25 cellular contexts compared by ENCODE assay signal in genomic region chr2:9093324-9093723, GRCh38.
DNase-seq lines count a peak whose midpoint lies in the region; ATAC-seq and TF ChIP-seq lines count a peak whose summit lies in the region.
"Had no signal": no experiment of that assay in that cellular context is flagged by ENCODE, and none has a peak within 500 bp of the region (broad histone marks: within the 10 kb centered on the region; RNA-seq: fewer than 3 reads in every experiment).

No MANE protein-coding gene starts in this region.

- H3K9me3 Mint-ChIP-seq in dendritic cell treated with granulocyte-macrophage colony-stimulating factor and Interleukin-4, amounts not matched to agents 40 ng/mL and 50 ng/mL, for 4 days: no peaks in the 10 kb centered on the region
- H3K9me3 Mint-ChIP-seq: GM23338 had no signal

- no peak overlapping the region for H3K18ac ChIP-seq in IMR-90 (ENCODE audit: low read depth, low read length)

- H4K91ac ChIP-seq in IMR-90 (ENCODE audit: insufficient read depth, low read depth, low read length): peak overlapping the region; percentile 49; the same call in 1 of the 2 replicates

- peaks cover 12% of the 10 kb centered on the region for H3K9me1 ChIP-seq in IMR-90 (ENCODE audit: insufficient read depth, low read length)

- CTCF ChIA-PET in IMR-90 (lab: Yijun Ruan, JAX): no interaction called here

- H3K23ac ChIP-seq in IMR-90 (ENCODE audit: low read depth, low read length): no peak overlapping the region

- H3K4me2 ChIP-seq in IMR-90 (ENCODE audit: low read depth, low read length): no peak overlapping the region
- H3K4me2 ChIP-seq: A549, GM23338 had no signal

- peak overlapping the region; percentile 94 for H2BK120ac ChIP-seq in IMR-90 (ENCODE audit: low read depth, low read length)

- no TSS peak for BruUV-seq in IMR-90 (replicated peaks; lab: Mats Ljungman, UMichigan)

- no peak overlapping the region for H2AFZ ChIP-seq in IMR-90 (replicated peaks; ENCODE audit: low read length, poor library complexity)
- H2AFZ ChIP-seq: GM23338 had no signal

- H3K4ac ChIP-seq in IMR-90 (ENCODE audit: low read depth, low read length): peak overlapping the region; percentile 75

- WGBS in IMR-90 (ENCODE audit: extremely low coverage in 2 of 2, insufficient read length in 1 of 2), 2 experiments: no CpG with 5 or more reads among the region's 3 CpGs

- H3K36me3 ChIP-seq in IMR-90 (ENCODE audit: control insufficient read depth, insufficient read depth, low read length) (no peaks in the 10 kb centered on the region), SJCRH30 (no peaks in the 10 kb centered on the region), upper lobe of right lung (no peaks in the 10 kb centered on the region)
- H3K36me3 ChIP-seq: HAP-1, MG63 had no signal

- no peak for TF ChIP-seq CTCF in IMR-90 (conservative IDR thresholded peaks at IDR 0.05; ENCODE audit: low read depth, low read length)
- TF ChIP-seq CTCF in upper lobe of right lung (IDR thresholded peaks at IDR 0.05): no peak

- peaks cover 45% of the 10 kb centered on the region for H3K4me1 Mint-ChIP-seq in dendritic cell treated with granulocyte-macrophage colony-stimulating factor and Interleukin-4, amounts not matched to agents 40 ng/mL and 50 ng/mL, for 4 days (ENCODE audit: low read depth)

- in situ Hi-C loops in IMR-90 (cut with MboI; ENCODE audit: low sequenced_read_pairs): no loop called here

- H2BK15ac ChIP-seq in IMR-90 (ENCODE audit: low read depth, low read length): no peak overlapping the region; the same call in 2 of the 3 replicates

- H2BK20ac ChIP-seq in IMR-90 (ENCODE audit: low read depth, low read length): peak overlapping the region; percentile 97

- no peak overlapping the region for H4K5ac ChIP-seq in IMR-90 (ENCODE audit: low read depth, low read length)

- no peaks in the 10 kb centered on the region for H3K36me3 Mint-ChIP-seq in dendritic cell treated with granulocyte-macrophage colony-stimulating factor and Interleukin-4, amounts not matched to agents 40 ng/mL and 50 ng/mL, for 4 days (ENCODE audit: low read depth)

- no peak overlapping the region; the same call in 1 of the 2 replicates for H3K14ac ChIP-seq in IMR-90 (replicated peaks; ENCODE audit: low read depth, low read length)

- H2AK5ac ChIP-seq in IMR-90 (ENCODE audit: low read depth, low read length): peak overlapping the region; percentile 77; the same call in 1 of the 2 replicates

- no peaks in the 10 kb centered on the region; a peak in 1 of 4 replicates for H3K79me1 ChIP-seq in IMR-90 (ENCODE audit: low read depth in 1 of 2, low read length in 2 of 2)

- no peaks in the 10 kb centered on the region for H3K9me3 ChIP-seq in IMR-90 (ENCODE audit: control insufficient read depth, insufficient read depth, low read length)
- H3K9me3 ChIP-seq in SJCRH30 (replicated peaks): no peaks in the 10 kb centered on the region
- H3K9me3 ChIP-seq in upper lobe of right lung: no peaks in the 10 kb centered on the region
- H3K9me3 ChIP-seq: A549, HAP-1, MG63 had no signal

- peak overlapping the region in 1 of 2 experiments; percentile 24; a peak in 1 of 4 replicates for H4K8ac ChIP-seq in IMR-90 (ENCODE audit: low read depth in 2 of 2, low read length in 2 of 2)

- H3K9ac ChIP-seq in IMR-90 (ENCODE audit: low read depth, low read length): no peak overlapping the region

- no peaks in the 10 kb centered on the region for H4K20me1 ChIP-seq in IMR-90 (ENCODE audit: insufficient read depth, low read length)

- POLR2A ChIA-PET in IMR-90 (lab: Charles Lee; ENCODE audit: unreplicated experiment): interaction anchor here (0.6 to 0.7 kb wide), 2 partner anchors 19 to 47 kb away, joined by 5 to 11 read pairs; no protein-coding TSS in a partner anchor

- ATAC-seq in GM18508 (IDR thresholded peaks at IDR 0.05; ENCODE audit: insufficient read depth, unreplicated experiment) (peak; percentile 9), IMR-90 (ENCODE audit: low read depth) (no peak), upper lobe of right lung (no peak)
- ATAC-seq: A549, GM23338 had no signal

- intact Hi-C loops in IMR-90 (cut with micrococcal nuclease): no loop called here
- intact Hi-C loops in dendritic cell treated with granulocyte-macrophage colony-stimulating factor and Interleukin-4, amounts not matched to agents 40 ng/mL and 50 ng/mL, for 4 days (cut with micrococcal nuclease): no loop called here
- intact Hi-C loops in upper lobe of right lung (cut with DNase I): no loop called here

- H3K4me1 ChIP-seq in IMR-90 (ENCODE audit: control insufficient read depth, insufficient read depth, low read length) (peaks cover 12% of the 10 kb centered on the region), SJCRH30 (no peaks in the 10 kb centered on the region), upper lobe of right lung (peaks cover 8% of the 10 kb centered on the region)
- H3K4me1 ChIP-seq: HAP-1 had no signal

- DNase-seq in IMR-90: no peak
- DNase-seq in UCSD-AML1 (lab: John Stamatoyannopoulos, UW; ENCODE audit: unreplicated experiment): no peak
- no peak for DNase-seq in SJCRH30
- no peak for DNase-seq in upper lobe of right lung
- DNase-seq: EL, GF-D8, Karpas-422, MG63, NCI-H1092, NCI-H1436, NCI-H187 treated with DMSO at 0.1 percent for 48 hours, NCI-H2107, NCI-H446 treated with DMSO at 0.1 percent for 48 hours, NCI-H526 treated with DMSO at 0.1 percent for 48 hours, SHP77 treated with DMSO at 0.1 percent for 48 hours, T-helper 1 cell had no signal

- TF ChIP-seq RAD21 in IMR-90 (IDR thresholded peaks at IDR 0.05; ENCODE audit: low read length): no peak

- dilution Hi-C loops in IMR-90 (cut with HindIII; ENCODE audit: low sequenced_read_pairs, unreplicated experiment): no loop called here

- H2BK5ac ChIP-seq in IMR-90 (ENCODE audit: low read depth, low read length, poor library complexity, severe bottlenecking): peak overlapping the region; percentile 41

- no peak overlapping the region for H3K56ac ChIP-seq in IMR-90 (ENCODE audit: extremely low read depth, insufficient read depth, low read length)

- peaks cover 27% of the 10 kb centered on the region for H3K27me3 Mint-ChIP-seq in dendritic cell treated with granulocyte-macrophage colony-stimulating factor and Interleukin-4, amounts not matched to agents 40 ng/mL and 50 ng/mL, for 4 days

- H3K4me3 ChIP-seq in GM08714 (ENCODE audit: low read length): peak overlapping the region; percentile 9; the same call in 1 of the 2 replicates
- H3K4me3 ChIP-seq in IMR-90 (ENCODE audit: insufficient read depth, low read depth, low read length): no peak overlapping the region
- no peak overlapping the region for H3K4me3 ChIP-seq in SJCRH30
- no peak overlapping the region for H3K4me3 ChIP-seq in upper lobe of right lung
- H3K4me3 ChIP-seq: A549, GM23338, HAP-1, MG63 had no signal

- no peak for TF ChIP-seq POLR2A in IMR-90 (IDR thresholded peaks at IDR 0.05; ENCODE audit: low read depth, low read length)

- H3K27me3 ChIP-seq in IMR-90 (ENCODE audit: control insufficient read depth, insufficient read depth, low read length) (no peaks in the 10 kb centered on the region), SJCRH30 (no peaks in the 10 kb centered on the region), upper lobe of right lung (no peaks in the 10 kb centered on the region)
- H3K27me3 ChIP-seq: MG63 had no signal

- no peak overlapping the region for H3K4me3 Mint-ChIP-seq in dendritic cell treated with granulocyte-macrophage colony-stimulating factor and Interleukin-4, amounts not matched to agents 40 ng/mL and 50 ng/mL, for 4 days
- H3K4me3 Mint-ChIP-seq: B cell, GM23338 had no signal

- no peak overlapping the region for H2AK9ac ChIP-seq in IMR-90 (replicated peaks; ENCODE audit: low read depth, low read length, poor library complexity)

- H3K27ac Mint-ChIP-seq in dendritic cell treated with granulocyte-macrophage colony-stimulating factor and Interleukin-4, amounts not matched to agents 40 ng/mL and 50 ng/mL, for 4 days: peak overlapping the region; percentile 31
- H3K27ac Mint-ChIP-seq: B cell, GM23338, IgD-negative memory B cell had no signal

- H3K27ac ChIP-seq in IMR-90 (ENCODE audit: insufficient read depth, low read length) (no peak overlapping the region), SJCRH30 (no peak overlapping the region), upper lobe of right lung (no peak overlapping the region)
- H3K27ac ChIP-seq: RWPE1 had no signal

TF ChIP-seq in IMR-90, 13 proteins besides CTCF, POLR2A, EP300 and RAD21:
- no peak for TF ChIP-seq NFE2L2 (IDR thresholded peaks at IDR 0.05; ENCODE audit: low read depth, low read length)
- TF ChIP-seq BHLHE40 (IDR thresholded peaks at IDR 0.05; ENCODE audit: low read depth, low read length): no peak
- TF ChIP-seq MAFK (IDR thresholded peaks at IDR 0.05; ENCODE audit: low read depth, low read length): no peak
- no peak for TF ChIP-seq CEBPB (IDR thresholded peaks at IDR 0.05; ENCODE audit: low read depth, low read length)
- no peak for TF ChIP-seq MAZ (IDR thresholded peaks at IDR 0.05; ENCODE audit: borderline replicate concordance, low read depth, low read length)
- no peak for TF ChIP-seq CHD1 (IDR thresholded peaks at IDR 0.05; ENCODE audit: low read depth, low read length)
- TF ChIP-seq SMC3 (IDR thresholded peaks at IDR 0.05; ENCODE audit: low read depth, low read length): no peak
- no peak for TF ChIP-seq FOS (IDR thresholded peaks at IDR 0.05; ENCODE audit: low read depth, low read length)
- no peak for TF ChIP-seq ELK1 (IDR thresholded peaks at IDR 0.05; ENCODE audit: borderline replicate concordance, low read depth, low read length)
- no peak for TF ChIP-seq USF2 (IDR thresholded peaks at IDR 0.05; ENCODE audit: low read depth, low read length)
- no peak for TF ChIP-seq RFX5 (IDR thresholded peaks at IDR 0.05; ENCODE audit: low read depth, low read length)
- TF ChIP-seq MXI1 (IDR thresholded peaks at IDR 0.05; ENCODE audit: borderline replicate concordance, low read depth, low read length): no peak
- TF ChIP-seq RCOR1 (IDR thresholded peaks at IDR 0.05; ENCODE audit: insufficient replicate concordance, low read length): no peak
